18 cellular contexts compared by ENCODE assay signal in genomic region chr11:2109541-2110019, GRCh38. TPM values are rescaled to one million over a fixed set of nuclear protein-coding genes. Genes with fewer than 3 reads are reported as not detected.
DNase-seq lines count a peak whose midpoint lies in the region; FAIRE-seq and TF ChIP-seq lines count a peak whose summit lies in the region.
"Had no signal": no experiment of that assay in that cellular context is flagged by ENCODE, and none has a peak within 500 bp of the region (broad histone marks: within the 10 kb centered on the region; RNA-seq: fewer than 3 reads in every experiment).

No MANE protein-coding gene starts in this region.

- no peak for TF ChIP-seq POLR2A in NB4 (IDR thresholded peaks at IDR 0.05; ENCODE audit: extremely low read depth, insufficient read length)
- no peak for TF ChIP-seq POLR2A in testis (IDR thresholded peaks at IDR 0.05)
- TF ChIP-seq POLR2A in adrenal gland (IDR thresholded peaks at IDR 0.05): no peak

- TF ChIP-seq CTCF in NB4 (IDR thresholded peaks at IDR 0.05; ENCODE audit: low read depth, low read length) (no peak), kidney (IDR thresholded peaks at IDR 0.05; ENCODE audit: borderline replicate concordance, extremely low read depth, insufficient read depth) (no peak), testis (IDR thresholded peaks at IDR 0.05) (no peak), adrenal gland (IDR thresholded peaks at IDR 0.05) (no peak)

- H3K4me1 ChIP-seq in kidney (ENCODE audit: control insufficient read depth in 1 of 2, insufficient read depth in 1 of 2, low read depth in 1 of 2, low read length in 2 of 2): peaks cover 0 to 2% of the 10 kb centered on the region in 2 donors
- H3K4me1 ChIP-seq in testis: peaks cover 4% of the 10 kb centered on the region
- no peaks in the 10 kb centered on the region for H3K4me1 ChIP-seq in adrenal gland (replicated peaks in 1 of 2)
- H3K4me1 ChIP-seq: breast epithelium had no signal

- intact Hi-C loops in kidney (cut with DNase I) (no loop called here), testis (cut with DNase I; ENCODE audit: low total_unique reads) (no loop called here), adrenal gland (cut with DNase I) (no loop called here)

- FAIRE-seq in kidney (lab: Jason Lieb, UNC) (no peak), HTR-8/SVneo (lab: Jason Lieb, UNC) (no peak)

- DNase-seq in NB4 (ENCODE audit: low read depth) (peak; percentile 18), dermis microvascular lymphatic vessel endothelial cell (ENCODE audit: low read depth in 2 of 2) (peak; percentile 10 to 91), kidney (peak; percentile 75), retina (peak; percentile 58), NCI-H2227 (lab: John Stamatoyannopoulos, UW; ENCODE audit: unreplicated experiment) (no peak), testis (no peak), adrenal gland (no peak), HTR-8/SVneo (ENCODE audit: insufficient read length, low spot score) (no peak)
- DNase-seq: activated CD4-positive, alpha-beta T cell treated with anti-CD3 and anti-CD28 coated beads, Interleukin-2, amount 10 ng/mL, durations not matched to agents 7 days and 5 days; activated T-cell treated with anti-CD3 and anti-CD28 coated beads, Interleukin-2, amount 50 U/mL, for 1 hour; HFFc6; immature natural killer cell; NCI-H1092 treated with DMSO at 0.1 percent for 48 hours; NCI-H226; T1000 had no signal

- H3K36me3 ChIP-seq in kidney (ENCODE audit: control insufficient read depth in 1 of 2, insufficient read depth in 2 of 2, low read length in 2 of 2) (no peaks in the 10 kb centered on the region), testis (ENCODE audit: low read depth, missing control alignments) (no peaks in the 10 kb centered on the region), adrenal gland (replicated peaks in 1 of 2) (no peaks in the 10 kb centered on the region)
- H3K36me3 ChIP-seq: breast epithelium had no signal

- 56 to 57% methylated on average over 5 to 14 of the region's 14 CpGs for WGBS in testis, 2 donors
- WGBS in adrenal gland, 4 donors: 44 to 80% (median 49%) methylated on average over 4 to 14 of the region's 14 CpGs

- H3K27me3 ChIP-seq in testis (no peaks in the 10 kb centered on the region), adrenal gland (no peaks in the 10 kb centered on the region)

- H3K9me3 ChIP-seq in kidney (ENCODE audit: control insufficient read depth in 1 of 2, low read length in 2 of 2): no peaks in the 10 kb centered on the region
- no peaks in the 10 kb centered on the region for H3K9me3 ChIP-seq in testis
- H3K9me3 ChIP-seq in adrenal gland (replicated peaks in 1 of 3): no peaks in the 10 kb centered on the region
- H3K9me3 ChIP-seq: breast epithelium had no signal

- H3K4me3 ChIP-seq in NB4 (ENCODE audit: low read depth, low read length) (no peak overlapping the region), kidney (ENCODE audit: low read length in 2 of 2) (no peak overlapping the region), testis (no peak overlapping the region), adrenal gland (no peak overlapping the region)
- H3K4me3 ChIP-seq: breast epithelium had no signal

- H3K27ac ChIP-seq in kidney (ENCODE audit: low read depth in 2 of 2, low read length in 2 of 2): no peak overlapping the region
- H3K27ac ChIP-seq in testis: peak overlapping the region in 1 of 2 donors; percentile 27
- H3K27ac ChIP-seq in adrenal gland: no peak overlapping the region

- H3K9ac ChIP-seq in kidney (ENCODE audit: low read length in 2 of 2): no peak overlapping the region

RNA-seq across cellular contexts. Expression of gene IGF2, which starts 29.6 kb away (rescaled TPM):
- 1.9 and 22.0 TPM in 2 replicates for total RNA-seq in dermis microvascular lymphatic vessel endothelial cell
- 30.5 TPM for total RNA-seq in kidney
- polyA plus RNA-seq in kidney (ENCODE audit: insufficient read depth, low read depth, low replicate concordance): 10.2 TPM
- 100 to 1,000 TPM in 1 of 2 donors, 10 to 100 TPM in 1; 69.8 to 104 TPM for total RNA-seq in testis
- 52.3 TPM for polyA plus RNA-seq in testis (ENCODE audit: insufficient read depth, low read depth, low replicate concordance)
- 100 to 1,000 TPM in 4 of 8 donors, 10 to 100 TPM in 4; 41.8 to 340 (median 118) TPM for total RNA-seq in adrenal gland
- polyA plus RNA-seq in adrenal gland: 100 to 1,000 TPM in 2 of 3 donors, 10 to 100 TPM in 1; 96.5 to 307 (median 102) TPM
- polyA plus RNA-seq: immature natural killer cell had no signal

RNA-seq across cellular contexts. Expression of gene INS, which starts 51.4 kb away (rescaled TPM):
- total RNA-seq in dermis microvascular lymphatic vessel endothelial cell: not detected in 2 replicates
- total RNA-seq in kidney: not detected
- polyA plus RNA-seq in kidney (ENCODE audit: insufficient read depth, low read depth, low replicate concordance): not detected
- not detected for total RNA-seq in testis
- polyA plus RNA-seq in testis (ENCODE audit: insufficient read depth, low read depth, low replicate concordance): not detected
- total RNA-seq in adrenal gland: 1 to 10 TPM in 1 of 8 donors, under 1 TPM in 1, not detected in 6; 0.72 to 2.2 TPM
- polyA plus RNA-seq in adrenal gland: 10 to 100 TPM in 2 of 3 donors, not detected in 1; 10.9 to 45.2 TPM
- total RNA-seq: activated CD4-positive, alpha-beta T cell treated with anti-CD3 and anti-CD28 coated beads, Interleukin-2, amount 10 ng/mL, durations not matched to agents 7 days and 5 days; breast epithelium; HFFc6; SK-MEL-5 had no signal
- polyA plus RNA-seq: BJ, immature natural killer cell had no signal

Comparison
In these comparisons a context has a peak if more than half of its experiments do, and no peak if none do; other contexts are left out.
1. DNase-seq: peak in NB4 (single experiment), dermis microvascular lymphatic vessel endothelial cell (2 of 2), kidney (single experiment) and retina (single experiment); none in NCI-H2227 (single experiment), testis (single experiment), adrenal gland (0 of 7) and HTR-8/SVneo (single experiment).